Comparison of ENCODE assay signal across 21 cellular contexts in the genomic region with DNA sequence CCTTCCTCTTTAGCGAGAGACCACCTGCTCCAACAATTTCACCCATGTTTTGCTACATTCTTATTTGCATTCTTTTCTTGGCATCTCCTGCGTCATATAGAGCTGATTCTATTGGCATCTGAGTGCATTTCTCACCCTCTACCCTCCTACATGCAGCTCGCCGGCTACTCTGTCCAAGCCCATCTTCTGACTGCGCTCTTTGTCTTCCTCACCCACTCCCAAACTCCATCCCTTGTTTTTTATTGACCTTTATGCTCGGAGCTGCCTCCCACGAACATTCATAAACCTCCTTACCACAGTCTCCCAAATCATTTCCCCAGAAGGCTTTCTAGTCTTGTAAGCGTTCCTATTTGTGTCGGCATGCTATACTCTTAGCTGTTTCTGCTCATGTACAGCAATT. TPM values are rescaled to one million over a fixed set of nuclear protein-coding genes. Genes with fewer than 3 reads are reported as not detected.
DNase-seq lines count a peak whose midpoint lies in the region; ATAC-seq, FAIRE-seq and TF ChIP-seq lines count a peak whose summit lies in the region.
"Had no signal": no experiment of that assay in that cellular context is flagged by ENCODE, and none has a peak within 500 bp of the region (broad histone marks: within the 10 kb centered on the region; RNA-seq: fewer than 3 reads in every experiment).

No MANE protein-coding gene starts in this region.

- CTCF ChIA-PET in HEK293 (lab: Yijun Ruan, JAX): interaction anchor here (0.6 to 0.7 kb wide), 2 partner anchors 31 to 746 kb away, joined by 3 read pairs; no protein-coding TSS in a partner anchor

- no peak for FAIRE-seq in D721Med (lab: Jason Lieb, UNC)
- FAIRE-seq: GM12878, GM19239, H1 had no signal

- H2BK12ac ChIP-seq in neuronal stem cell (ENCODE audit: low read length): no peak overlapping the region

- no peaks in the 10 kb centered on the region for H3K27me3 ChIP-seq in endodermal cell (ENCODE audit: control insufficient read depth, insufficient read depth, low read length, poor library complexity, severe bottlenecking)
- H3K27me3 ChIP-seq in neuronal stem cell (ENCODE audit: control insufficient read depth in 3 of 3, insufficient read depth in 3 of 3, low read depth in 1 of 3, low read length in 3 of 3): no peaks in the 10 kb centered on the region
- H3K27me3 ChIP-seq in tibial nerve: no peaks in the 10 kb centered on the region

- H3K4me2 ChIP-seq in neuronal stem cell (ENCODE audit: insufficient read depth, low read length, poor library complexity, severe bottlenecking): no peak overlapping the region

- no peak overlapping the region for H3K4me3 Mint-ChIP-seq in endodermal cell
- H3K4me3 Mint-ChIP-seq: CD4-positive, alpha-beta memory T cell had no signal

- no peak overlapping the region for H2BK5ac ChIP-seq in neuronal stem cell (ENCODE audit: low read length)

- no peak overlapping the region for H3K27ac ChIP-seq in HEK293 (ENCODE audit: extremely low read depth, low read depth, low read length)
- H3K27ac ChIP-seq in endodermal cell (ENCODE audit: low read depth, low read length): no peak overlapping the region
- H3K27ac ChIP-seq in neuronal stem cell (replicated peaks; ENCODE audit: low read length): no peak overlapping the region
- H3K27ac ChIP-seq in tibial nerve: peak overlapping the region in 3 of 4 donors; percentile 52 to 81 (median 65)

- ATAC-seq in Right ventricle myocardium superior (ENCODE audit: poor library complexity): no peak
- ATAC-seq in HG02642 (IDR thresholded peaks at IDR 0.05; ENCODE audit: poor library complexity, unreplicated experiment): no peak
- no peak for ATAC-seq in GM21825 (IDR thresholded peaks at IDR 0.05; ENCODE audit: unreplicated experiment)
- ATAC-seq: GM12878 had no signal

- H3K9me3 ChIP-seq in HEK293 (ENCODE audit: control insufficient read depth, insufficient read depth, low read depth, low read length) (no peaks in the 10 kb centered on the region), endodermal cell (ENCODE audit: control insufficient read depth, low read length) (no peaks in the 10 kb centered on the region), neuronal stem cell (replicated peaks in 1 of 2; ENCODE audit: control insufficient read depth in 2 of 2, insufficient read depth in 1 of 2, low read depth in 1 of 2, low read length in 2 of 2) (no peaks in the 10 kb centered on the region), tibial nerve (no peaks in the 10 kb centered on the region)
- H3K9me3 ChIP-seq: Caco-2 had no signal

- WGBS in endodermal cell (ENCODE audit: insufficient coverage in 1 of 2, insufficient read length in 1 of 2), 2 experiments: 79 to 94% methylated on average over 6 to 9 of the region's 9 CpGs
- no CpG with 5 or more reads among the region's 9 CpGs for WGBS in neuronal stem cell (ENCODE audit: extremely low coverage in 2 of 2, insufficient read length in 2 of 2, insufficient replicate concordance in 1 of 2), 2 donors
- WGBS in tibial nerve, 2 donors: 27 to 40% methylated on average over 9 of the region's 9 CpGs

- no peak overlapping the region for H4K91ac ChIP-seq in neuronal stem cell (ENCODE audit: low read depth, low read length, poor library complexity)

- H3K23ac ChIP-seq in neuronal stem cell (ENCODE audit: low read depth, low read length, poor library complexity): no peak overlapping the region

- H2AFZ ChIP-seq in neuronal stem cell (ENCODE audit: low read length): peak overlapping the region; percentile 1

- H3K4me3 ChIP-seq in HEK293 (ENCODE audit: low read depth, low read length) (no peak overlapping the region), endodermal cell (ENCODE audit: low read length) (no peak overlapping the region), neuronal stem cell (ENCODE audit: low read length in 2 of 2) (no peak overlapping the region), tibial nerve (no peak overlapping the region)
- H3K4me3 ChIP-seq: GM12878 had no signal

- no peak overlapping the region for H3K4ac ChIP-seq in neuronal stem cell (ENCODE audit: low read length)

- H3K79me1 ChIP-seq in neuronal stem cell (ENCODE audit: low read depth, low read length): no peaks in the 10 kb centered on the region

- no peaks in the 10 kb centered on the region for H3K27me3 Mint-ChIP-seq in endodermal cell (ENCODE audit: insufficient read depth)
- H3K27me3 Mint-ChIP-seq: CD4-positive, alpha-beta memory T cell had no signal

- H2AK5ac ChIP-seq in neuronal stem cell (ENCODE audit: low read depth, low read length): no peak overlapping the region

- TF ChIP-seq CTCF in HEK293 (tag by site-specific recombination; IDR thresholded peaks at IDR 0.05) (no peak), endodermal cell (conservative IDR thresholded peaks at IDR 0.05) (no peak), tibial nerve (IDR thresholded peaks at IDR 0.05) (no peak), D721Med (IDR thresholded peaks at IDR 0.05; ENCODE audit: insufficient read depth, missing control alignments) (no peak)

- DNase-seq in endodermal cell (peak; percentile 24), neuronal stem cell (ENCODE audit: low spot score) (no peak), tibial nerve (ENCODE audit: low spot score in 2 of 2) (no peak), D721Med (ENCODE audit: insufficient read length, low spot score) (no peak), Right ventricle myocardium superior (no peak)
- DNase-seq: C1 segment of cervical spinal cord; Caco-2; CD4-positive, alpha-beta memory T cell; DMS 273 treated with DMSO at 0.1 percent for 48 hours; DMS79; EL; GDM1; H7; HCEC 1CT had no signal

- H3K9me3 Mint-ChIP-seq in endodermal cell: peaks cover 3% of the 10 kb centered on the region

- POLR2A ChIA-PET in HEK293 (lab: Yijun Ruan, JAX): no interaction called here

- H3K9ac ChIP-seq in endodermal cell (ENCODE audit: extremely low read depth, low read length, poor library complexity, severe bottlenecking) (no peak overlapping the region), neuronal stem cell (ENCODE audit: low read depth, low read length, poor library complexity) (no peak overlapping the region)

- no peak overlapping the region for H2BK15ac ChIP-seq in neuronal stem cell (ENCODE audit: low read length)

- peak in 1 of 2 donors; percentile 42 for TF ChIP-seq EP300 in tibial nerve (IDR thresholded peaks at IDR 0.05)

- no peak overlapping the region for H3K14ac ChIP-seq in neuronal stem cell (ENCODE audit: low read length)

- H2BK120ac ChIP-seq in neuronal stem cell (ENCODE audit: low read depth, low read length): no peak overlapping the region

- no peak overlapping the region for H4K8ac ChIP-seq in neuronal stem cell (ENCODE audit: low read depth, low read length)

- intact Hi-C loops in Right ventricle myocardium superior (cut with DNase I): no loop called here

- H3K36me3 ChIP-seq in HEK293 (ENCODE audit: control insufficient read depth in 2 of 2, insufficient read depth in 1 of 2, low read length in 2 of 2): no peaks in the 10 kb centered on the region
- no peaks in the 10 kb centered on the region for H3K36me3 ChIP-seq in endodermal cell (ENCODE audit: control insufficient read depth, insufficient read depth, low read length)
- no peaks in the 10 kb centered on the region for H3K36me3 ChIP-seq in neuronal stem cell (replicated peaks in 1 of 2; ENCODE audit: control insufficient read depth in 2 of 2, insufficient read depth in 2 of 2, low read length in 2 of 2)
- H3K36me3 ChIP-seq in tibial nerve: no peaks in the 10 kb centered on the region

- no peaks in the 10 kb centered on the region for H3K36me3 Mint-ChIP-seq in endodermal cell (ENCODE audit: low read depth)
- H3K36me3 Mint-ChIP-seq: CD4-positive, alpha-beta memory T cell had no signal

- peaks cover 4% of the 10 kb centered on the region; the same call in 1 of the 2 replicates for H3K4me1 ChIP-seq in HEK293 (ENCODE audit: control insufficient read depth, insufficient read depth, low read length)
- H3K4me1 ChIP-seq in endodermal cell (ENCODE audit: control insufficient read depth, insufficient read depth, low read length): no peaks in the 10 kb centered on the region
- H3K4me1 ChIP-seq in neuronal stem cell (ENCODE audit: control insufficient read depth in 2 of 2, insufficient read depth in 1 of 2, low read depth in 1 of 2, low read length in 2 of 2): peaks cover 0 to 14% of the 10 kb centered on the region in 2 donors
- peaks cover 0 to 4% (median 0%) of the 10 kb centered on the region in 4 donors for H3K4me1 ChIP-seq in tibial nerve
- H3K4me1 ChIP-seq: Caco-2 had no signal

- H3K18ac ChIP-seq in neuronal stem cell (ENCODE audit: low read length): no peak overlapping the region

- H3K4me1 Mint-ChIP-seq in endodermal cell: peaks cover 10% of the 10 kb centered on the region
- H3K4me1 Mint-ChIP-seq: CD4-positive, alpha-beta memory T cell had no signal

- no peak overlapping the region for H3K27ac Mint-ChIP-seq in endodermal cell
- H3K27ac Mint-ChIP-seq: CD4-positive, alpha-beta memory T cell had no signal

- TF ChIP-seq POLR2A in tibial nerve (IDR thresholded peaks at IDR 0.05): no peak

TF ChIP-seq in HEK293, 187 proteins besides CTCF, POLR2A, EP300 and RAD21:
- TF ChIP-seq EGR2 (tag by site-specific recombination; IDR thresholded peaks at IDR 0.05; ENCODE audit: low read depth): peak; percentile 83
- peak; percentile 52; the same call in 1 of the 2 replicates for TF ChIP-seq ZFHX2 (tag by site-specific recombination; conservative IDR thresholded peaks at IDR 0.05)
- no peak for TF ChIP-seq ZBTB21 (tag by site-specific recombination; IDR thresholded peaks at IDR 0.05)

RNA-seq across cellular contexts. Expression of gene FMN2, which starts 33.6 kb away (rescaled TPM):
- total RNA-seq in endodermal cell (10 to 100 TPM; 26.9 to 27.2 TPM), tibial nerve (10 to 100 TPM; 16.7 to 24.9 (median 24.4) TPM), Right ventricle myocardium superior (not detected)
- polyA plus RNA-seq in endodermal cell (2013, experiment 1 of 2): 15.9 TPM
- polyA plus RNA-seq in endodermal cell (2013, experiment 2 of 2): 17.4 TPM
- polyA plus RNA-seq in neuronal stem cell (2013, experiment 1 of 2): 6.4 TPM
- 6.4 TPM for polyA plus RNA-seq in neuronal stem cell (2013, experiment 2 of 2)
- total RNA-seq: A673; Caco-2; CD4-positive, alpha-beta memory T cell; GM12878 had no signal
- polyA plus RNA-seq: CD4-positive, alpha-beta memory T cell had no signal

Comparison
In these comparisons a context has a peak if more than half of its experiments do, and no peak if none do; other contexts are left out.
1. H3K27ac ChIP-seq: peak in tibial nerve (3 of 4); none in HEK293 (single experiment), endodermal cell (single experiment) and neuronal stem cell (single experiment).
2. RNA of gene FMN2, which starts 33.6 kb away (total RNA-seq): 26.9 to 27.2 TPM in endodermal cell and 16.7 to 24.9 TPM in tibial nerve; not detected in Right ventricle myocardium superior (single experiment); every median in the first group is over 10 times any median in the second.